ENCODE assay signal across 26 cellular contexts in the genomic region with DNA sequence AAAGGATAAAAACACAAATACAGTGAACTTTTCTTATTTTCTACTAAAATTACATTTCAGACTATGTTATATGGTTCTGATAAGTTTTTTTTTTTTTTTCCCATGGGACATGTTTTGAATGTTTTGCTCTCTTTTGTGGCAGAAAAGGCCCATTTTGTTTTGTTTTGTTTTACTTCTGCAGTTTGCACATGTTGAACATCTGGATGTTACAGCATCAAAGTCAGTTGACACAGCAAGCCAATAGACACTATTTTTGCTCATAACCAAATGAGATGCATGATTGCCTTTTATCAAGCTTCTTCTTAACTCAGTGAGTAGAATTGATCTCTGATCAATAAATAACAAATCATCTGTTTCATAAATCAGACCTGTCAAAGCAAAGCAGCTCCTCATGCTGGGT.
"Had no signal": no experiment of that assay in that cellular context is flagged by ENCODE, and none has a peak within 500 bp of the region (broad histone marks: within the 10 kb centered on the region; RNA-seq: fewer than 3 reads in every experiment).

No MANE protein-coding gene starts in this region.

- H3K27ac ChIP-seq: breast epithelium, ovary, right lobe of liver, thoracic aorta, vagina, WERI-Rb-1 had no signal

- H3K36me3 ChIP-seq: breast epithelium, ovary, right lobe of liver, thoracic aorta, vagina, WERI-Rb-1 had no signal

- H3K4me3 ChIP-seq: breast epithelium, ovary, right lobe of liver, skin epidermis, thoracic aorta, vagina had no signal

- ATAC-seq: stimulated activated effector memory CD8-positive, alpha-beta T cell treated with anti-CD3 and anti-CD28 coated beads, Interleukin-12 subunit alpha, Interleukin-12 subunit beta, amount 100 ng/mL, for 72 hours; T-helper 17 cell had no signal

- H3K27me3 ChIP-seq: breast epithelium, ovary, right lobe of liver, vagina had no signal

- H3K4me1 ChIP-seq: breast epithelium, right lobe of liver, vagina had no signal

- H3K9me3 ChIP-seq: breast epithelium, ovary, right lobe of liver, thoracic aorta, vagina had no signal

- DNase-seq: activated CD4-positive, alpha-beta memory T cell treated with anti-CD3 and anti-CD28 coated beads for 36 hours; activated CD4-positive, alpha-beta T cell treated with anti-CD3 and anti-CD28 coated beads, Interleukin-2, amount 10 ng/mL, durations not matched to agents 24 days and 14 days; activated CD4-positive, CD25-positive, alpha-beta regulatory T cell treated with anti-CD3 and anti-CD28 coated beads, Interleukin-2, amount 50 U/mL, for 72 hours; activated CD8-positive, alpha-beta memory T cell treated with anti-CD3 and anti-CD28 coated beads, Interleukin-2, amount 50 U/mL, for 4 hours; activated gamma-delta T cell; activated naive CD4-positive, alpha-beta T cell treated with anti-CD3 and anti-CD28 coated beads, Interleukin-2, amount 50 U/mL, for 16 hours; activated T-cell treated with anti-CD3 and anti-CD28 coated beads, Interleukin-2, amount 50 U/mL, for 1 hour; amygdala; effector CD4-positive, alpha-beta T cell; left ventricle myocardium superior; mammary epithelial cell; naive B cell; nephron progenitor cell; ovary; right lobe of liver; stimulated activated CD4-positive, alpha-beta T cell treated with anti-CD3 and anti-CD28 coated beads, Interleukin-4, amount 100 ng/mL, for 24 hours; SW 1271; T-helper 17 cell; T1000; trophoblast cell; WERI-Rb-1 had no signal
